16 cellular contexts compared by ENCODE assay signal in the genomic region with DNA sequence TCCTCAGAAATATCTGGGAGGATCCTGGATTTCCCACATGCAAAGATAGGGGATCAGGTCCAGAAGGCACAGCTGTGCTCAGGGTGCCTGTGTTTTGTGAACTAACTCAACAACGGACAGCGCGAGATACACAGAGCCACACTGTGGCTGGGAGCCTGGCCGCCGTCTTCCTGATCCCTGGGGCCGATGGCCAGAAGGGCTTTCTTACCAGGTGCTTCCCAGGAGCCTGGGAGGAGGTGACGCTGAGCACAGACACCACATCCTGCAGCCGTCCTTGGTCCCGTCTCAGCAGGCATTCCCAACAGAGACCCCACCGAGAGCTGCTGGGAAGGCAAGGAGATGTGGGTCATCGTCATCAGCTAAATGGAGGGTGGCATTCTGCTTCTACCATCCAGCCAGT.
DNase-seq lines count a peak whose midpoint lies in the region; ATAC-seq and TF ChIP-seq lines count a peak whose summit lies in the region.
"Had no signal": no experiment of that assay in that cellular context is flagged by ENCODE, and none has a peak within 500 bp of the region (broad histone marks: within the 10 kb centered on the region; RNA-seq: fewer than 3 reads in every experiment).

No MANE protein-coding gene starts in this region.

- H3K4me1 Mint-ChIP-seq in endothelial cell (ENCODE audit: unreplicated experiment), result peaks cover 90% of the 10 kb centered on the region
- peaks cover 44% of the 10 kb centered on the region for H3K4me1 Mint-ChIP-seq in glutamatergic neuron (ENCODE audit: low read depth, unreplicated experiment)

- ATAC-seq in upper lobe of right lung (no peak), lower lobe of right lung (no peak)
- ATAC-seq: SK-N-SH treated with all-trans-retinoic acid at 6 μM for 48 hours had no signal

- H3K27ac ChIP-seq in SJSA1, result peak overlapping the region; percentile 68
- peak overlapping the region; percentile 10 to 38 for H3K27ac ChIP-seq in mucosa of rectum (ENCODE audit: low read depth in 2 of 2, low read length in 2 of 2)
- no peak overlapping the region for H3K27ac ChIP-seq in upper lobe of right lung
- H3K27ac ChIP-seq in lower lobe of right lung, result no peak overlapping the region

- H3K27me3 ChIP-seq in SJSA1 (replicated peaks) (no peaks in the 10 kb centered on the region), mucosa of rectum (ENCODE audit: control insufficient read depth in 2 of 2, insufficient read depth in 2 of 2, low read length in 2 of 2) (peaks cover 0 to 3% of the 10 kb centered on the region in 2 donors), upper lobe of right lung (peaks cover 23% of the 10 kb centered on the region), lower lobe of right lung (ENCODE audit: low read depth) (peaks cover 16% of the 10 kb centered on the region)

- intact Hi-C loops in upper lobe of right lung (cut with DNase I) (no loop called here), lower lobe of right lung (cut with DNase I) (no loop called here)

- H3K4me3 Mint-ChIP-seq in endothelial cell (ENCODE audit: unreplicated experiment) (no peak overlapping the region), glutamatergic neuron (ENCODE audit: unreplicated experiment) (no peak overlapping the region)
- H3K4me3 Mint-ChIP-seq: stimulated activated naive CD8-positive, alpha-beta T cell treated with anti-CD3 and anti-CD28 coated beads, Interleukin-15, Interleukin-2, amounts not matched to agents 100 ng/mL and 50 ng/mL, for 24 hours had no signal

- peaks cover 19% of the 10 kb centered on the region for H3K4me1 ChIP-seq in SJSA1 (replicated peaks)
- H3K4me1 ChIP-seq in mucosa of rectum (ENCODE audit: control insufficient read depth in 2 of 2, insufficient read depth in 2 of 2, low read length in 2 of 2), result peaks cover 28 to 43% of the 10 kb centered on the region in 2 donors
- peaks cover 24% of the 10 kb centered on the region for H3K4me1 ChIP-seq in upper lobe of right lung
- H3K4me1 ChIP-seq in lower lobe of right lung, result peaks cover 38% of the 10 kb centered on the region

- H3K27ac Mint-ChIP-seq in endothelial cell (ENCODE audit: unreplicated experiment) (peak overlapping the region; percentile 53), glutamatergic neuron (ENCODE audit: unreplicated experiment) (no peak overlapping the region)
- H3K27ac Mint-ChIP-seq: stimulated activated naive CD8-positive, alpha-beta T cell treated with anti-CD3 and anti-CD28 coated beads, Interleukin-15, Interleukin-2, amounts not matched to agents 100 ng/mL and 50 ng/mL, for 24 hours had no signal

- H3K27me3 Mint-ChIP-seq in endothelial cell (ENCODE audit: unreplicated experiment), result peaks cover 10% of the 10 kb centered on the region
- peaks cover 10% of the 10 kb centered on the region for H3K27me3 Mint-ChIP-seq in glutamatergic neuron (ENCODE audit: unreplicated experiment)

- no peak for DNase-seq in SJSA1 (ENCODE audit: low read depth in 1 of 2, low spot score in 2 of 2)
- no peak for DNase-seq in endothelial cell (ENCODE audit: low spot score)
- DNase-seq in upper lobe of right lung, result peak; percentile 38
- DNase-seq in glutamatergic neuron, result no peak
- DNase-seq in lower lobe of right lung, result no peak
- no peak for DNase-seq in NK-92 treated with Interleukin-12 subunit alpha and Interleukin-12 subunit beta, amount 100 ng/mL, for 24 hours (lab: John Stamatoyannopoulos, UW)
- DNase-seq: activated CD4-positive, alpha-beta T cell treated with anti-CD3 and anti-CD28 coated beads for 1 hour; DMS 273 treated with DMSO at 0.1 percent for 48 hours; effector memory CD4-positive, alpha-beta T cell; NCI-H146; NCI-H774; stimulated activated CD4-positive, alpha-beta T cell treated with anti-CD3 and anti-CD28 coated beads, Interleukin-1b, Interleukin-23, amount 100 ng/mL, for 48 hours; T1000 had no signal

- no peak overlapping the region for H3K4me3 ChIP-seq in SJSA1
- no peak overlapping the region for H3K4me3 ChIP-seq in mucosa of rectum (ENCODE audit: low read length in 2 of 2)
- H3K4me3 ChIP-seq in upper lobe of right lung, result no peak overlapping the region
- H3K4me3 ChIP-seq in lower lobe of right lung, result no peak overlapping the region

- no peak overlapping the region for H3K9ac ChIP-seq in mucosa of rectum (ENCODE audit: low read depth in 1 of 2, low read length in 2 of 2)

- no peak for TF ChIP-seq CTCF in endothelial cell (IDR thresholded peaks at IDR 0.05; ENCODE audit: unreplicated experiment)
- TF ChIP-seq CTCF in upper lobe of right lung (IDR thresholded peaks at IDR 0.05), result no peak
- TF ChIP-seq CTCF in glutamatergic neuron (IDR thresholded peaks at IDR 0.05; ENCODE audit: partially characterized antibody, unreplicated experiment), result no peak
- no peak for TF ChIP-seq CTCF in lower lobe of right lung (IDR thresholded peaks at IDR 0.05)

- no peaks in the 10 kb centered on the region for H3K9me3 Mint-ChIP-seq in endothelial cell (ENCODE audit: unreplicated experiment)
- H3K9me3 Mint-ChIP-seq in glutamatergic neuron (ENCODE audit: unreplicated experiment), result peaks cover 14% of the 10 kb centered on the region

- peaks cover 4% of the 10 kb centered on the region for H3K36me3 Mint-ChIP-seq in endothelial cell (ENCODE audit: low read depth, unreplicated experiment)
- H3K36me3 Mint-ChIP-seq in glutamatergic neuron (ENCODE audit: unreplicated experiment), result peaks cover 6% of the 10 kb centered on the region

- H3K9me3 ChIP-seq in SJSA1 (replicated peaks) (no peaks in the 10 kb centered on the region; the same call in 1 of the 2 replicates), mucosa of rectum (ENCODE audit: control insufficient read depth in 2 of 2, low read length in 2 of 2) (no peaks in the 10 kb centered on the region), upper lobe of right lung (no peaks in the 10 kb centered on the region), lower lobe of right lung (no peaks in the 10 kb centered on the region)

- H3K36me3 ChIP-seq in SJSA1, result no peaks in the 10 kb centered on the region
- H3K36me3 ChIP-seq in mucosa of rectum (ENCODE audit: control insufficient read depth in 2 of 2, insufficient read depth in 2 of 2, low read length in 2 of 2), result no peaks in the 10 kb centered on the region
- no peaks in the 10 kb centered on the region for H3K36me3 ChIP-seq in upper lobe of right lung
- H3K36me3 ChIP-seq in lower lobe of right lung, result no peaks in the 10 kb centered on the region

Comparison
In these comparisons a context has a peak if more than half of its experiments do, and no peak if none do; other contexts are left out.
1. H3K27ac ChIP-seq: peak in SJSA1 (single experiment) and mucosa of rectum (2 of 2); none in upper lobe of right lung (single experiment) and lower lobe of right lung (single experiment).